In genomic region chr11:119061256-119061655, GRCh38 we compare ENCODE assay signal across 39 cellular contexts.
"Had no signal": no experiment of that assay in that cellular context is flagged by ENCODE, and none has a peak within 500 bp of the region (broad histone marks: within the 10 kb centered on the region; RNA-seq: fewer than 3 reads in every experiment).

No MANE protein-coding gene starts in this region.

- H3K36me3 ChIP-seq: adrenal gland, cardiac muscle cell had no signal

- H3K4me3 Mint-ChIP-seq: activated B cell treated with CpG ODN at 0.5 μM for 24 hours; activated CD4-positive, alpha-beta memory T cell treated with anti-CD3 and anti-CD28 coated beads for 36 hours; activated CD4-positive, alpha-beta T cell treated with anti-CD3 and anti-CD28 coated beads, Interleukin-2, amount 10 ng/mL, durations not matched to agents 24 days and 14 days; activated CD8-positive, alpha-beta T cell treated with anti-CD3 and anti-CD28 coated beads for 36 hours; activated naive CD4-positive, alpha-beta T cell treated with anti-CD3 and anti-CD28 coated beads for 36 hours; activated naive CD8-positive, alpha-beta T cell treated with anti-CD3 and anti-CD28 coated beads for 36 hours; activated T-cell treated with anti-CD3 and anti-CD28 coated beads, Interleukin-2, amount 50 U/mL, for 4 hours; activated T-cell treated with anti-CD3 and anti-CD28 coated beads, Interleukin-2, amount 50 U/mL, for 72 hours; activated T-helper 1 cell treated with anti-CD3 and anti-CD28 coated beads, Interleukin-12 subunit alpha, Interleukin-12 subunit beta, Interleukin-2, Interleukin-4 antibody, amounts not matched to agents 30 ng/mL and 10 ng/mL and 1 ng/mL, durations not matched to agents 14 hours and 24 hours and 36 hours; activated T-helper 17 cell treated with anti-CD3 and anti-CD28 coated beads, Interleukin-2, amount 50 U/mL, for 72 hours; central memory CD8-positive, alpha-beta T cell; T-helper 1 cell treated with Interleukin-12 subunit alpha and Interleukin-12 subunit beta and Interleukin-4 antibody, amounts not matched to agents 30 μg/mL and 1 μg/mL, for 36 hours; T-helper 2 cell treated with Interferon-gamma antibody and Interleukin-4, amounts not matched to agents 5 μg/mL and 100 μg/mL, for 36 hours had no signal

- H3K4me3 ChIP-seq: adrenal gland, cardiac muscle cell had no signal

- H3K9me3 ChIP-seq: adrenal gland had no signal

- FAIRE-seq: astrocyte, bronchial epithelial cell, TTC549 had no signal

- H3K27ac ChIP-seq: adrenal gland, cardiac muscle cell, VCaP had no signal

- H3K27me3 Mint-ChIP-seq: activated B cell treated with CpG ODN at 0.5 μM for 24 hours; activated CD4-positive, alpha-beta memory T cell treated with anti-CD3 and anti-CD28 coated beads for 36 hours; activated CD4-positive, alpha-beta T cell treated with anti-CD3 and anti-CD28 coated beads, Interleukin-2, amount 10 ng/mL, durations not matched to agents 24 days and 14 days; activated CD8-positive, alpha-beta T cell treated with anti-CD3 and anti-CD28 coated beads for 36 hours; activated naive CD8-positive, alpha-beta T cell treated with anti-CD3 and anti-CD28 coated beads for 36 hours; activated T-helper 17 cell treated with anti-CD3 and anti-CD28 coated beads, Interleukin-2, amount 50 U/mL, for 72 hours; central memory CD8-positive, alpha-beta T cell had no signal

- DNase-seq: activated B cell treated with CpG ODN at 0.5 μM for 24 hours; activated CD4-positive, alpha-beta memory T cell treated with anti-CD3 and anti-CD28 coated beads for 36 hours; activated CD4-positive, alpha-beta T cell treated with anti-CD3 and anti-CD28 coated beads for 4 hours; activated CD4-positive, alpha-beta T cell treated with anti-CD3 and anti-CD28 coated beads, Interleukin-2, amount 10 ng/mL, durations not matched to agents 24 days and 14 days; activated CD4-positive, alpha-beta T cell treated with anti-CD3 and anti-CD28 coated beads, Interleukin-2, amount 50 U/mL, for 1 hour; activated CD4-positive, alpha-beta T cell treated with anti-CD3 and anti-CD28 coated beads, Interleukin-2, amount 50 U/mL, for 4 hours; activated CD4-positive, CD25-positive, alpha-beta regulatory T cell treated with anti-CD3 and anti-CD28 coated beads, Interleukin-2, amount 50 U/mL, for 72 hours; activated CD8-positive, alpha-beta memory T cell treated with anti-CD3 and anti-CD28 coated beads, Interleukin-2, amount 50 U/mL, for 4 hours; activated CD8-positive, alpha-beta T cell treated with anti-CD3 and anti-CD28 coated beads for 36 hours; activated effector memory CD4-positive, alpha-beta T cell treated with anti-CD3 and anti-CD28 coated beads, Interleukin-2, amount 50 U/mL, for 16 hours; activated gamma-delta T cell treated with Interleukin-2 at 50 U/mL for 16 hours; activated naive CD4-positive, alpha-beta T cell; activated naive CD4-positive, alpha-beta T cell treated with anti-CD3 and anti-CD28 coated beads for 36 hours; activated naive CD4-positive, alpha-beta T cell treated with anti-CD3 and anti-CD28 coated beads, Interleukin-2, amount 50 U/mL, for 16 hours; activated naive CD8-positive, alpha-beta T cell treated with anti-CD3 and anti-CD28 coated beads for 36 hours; activated T-cell treated with anti-CD3 and anti-CD28 coated beads for 4 hours; activated T-cell treated with anti-CD3 and anti-CD28 coated beads, Interleukin-2, amount 50 U/mL, for 1 hour; activated T-cell treated with anti-CD3 and anti-CD28 coated beads, Interleukin-2, amount 50 U/mL, for 4 hours; activated T-cell treated with anti-CD3 and anti-CD28 coated beads, Interleukin-2, amount 50 U/mL, for 72 hours; adrenal gland; amniotic stem cell; aorta; caudate nucleus; cerebellar nuclear complex; T-helper 1 cell; T-helper 2 cell; T-helper 9 cell had no signal

- H3K27ac Mint-ChIP-seq: activated B cell treated with CpG ODN at 0.5 μM for 24 hours; activated CD4-positive, alpha-beta memory T cell treated with anti-CD3 and anti-CD28 coated beads for 36 hours; activated CD4-positive, alpha-beta T cell treated with anti-CD3 and anti-CD28 coated beads, Interleukin-2, amount 10 ng/mL, durations not matched to agents 24 days and 14 days; activated CD8-positive, alpha-beta T cell treated with anti-CD3 and anti-CD28 coated beads for 36 hours; activated naive CD4-positive, alpha-beta T cell treated with anti-CD3 and anti-CD28 coated beads for 36 hours; activated naive CD4-positive, alpha-beta T cell treated with anti-CD3 and anti-CD28 coated beads, Interleukin-2, amount 50 U/mL, for 72 hours; activated naive CD8-positive, alpha-beta T cell treated with anti-CD3 and anti-CD28 coated beads for 36 hours; activated T-cell treated with anti-CD3 and anti-CD28 coated beads, Interleukin-2, amount 50 U/mL, for 72 hours; activated T-helper 1 cell treated with anti-CD3 and anti-CD28 coated beads, Interleukin-12 subunit alpha, Interleukin-12 subunit beta, Interleukin-2, Interleukin-4 antibody, amounts not matched to agents 30 ng/mL and 10 ng/mL and 1 ng/mL, durations not matched to agents 14 hours and 24 hours and 36 hours; activated T-helper 17 cell treated with anti-CD3 and anti-CD28 coated beads, Interleukin-2, amount 50 U/mL, for 72 hours; T-helper 1 cell treated with Interleukin-12 subunit alpha and Interleukin-12 subunit beta and Interleukin-4 antibody, amounts not matched to agents 30 μg/mL and 1 μg/mL, for 36 hours; T-helper 2 cell treated with Interferon-gamma antibody and Interleukin-4, amounts not matched to agents 5 μg/mL and 100 μg/mL, for 36 hours had no signal

- H3K9me3 Mint-ChIP-seq: activated B cell treated with CpG ODN at 0.5 μM for 24 hours; activated CD4-positive, alpha-beta memory T cell treated with anti-CD3 and anti-CD28 coated beads for 36 hours; activated CD4-positive, alpha-beta T cell treated with anti-CD3 and anti-CD28 coated beads, Interleukin-2, amount 10 ng/mL, durations not matched to agents 24 days and 14 days; activated CD8-positive, alpha-beta T cell treated with anti-CD3 and anti-CD28 coated beads for 36 hours; activated naive CD4-positive, alpha-beta T cell treated with anti-CD3 and anti-CD28 coated beads for 36 hours; activated naive CD4-positive, alpha-beta T cell treated with anti-CD3 and anti-CD28 coated beads, Interleukin-2, amount 50 U/mL, for 72 hours; activated naive CD8-positive, alpha-beta T cell treated with anti-CD3 and anti-CD28 coated beads for 36 hours; activated T-cell treated with anti-CD3 and anti-CD28 coated beads, Interleukin-2, amount 50 U/mL, for 4 hours; activated T-cell treated with anti-CD3 and anti-CD28 coated beads, Interleukin-2, amount 50 U/mL, for 72 hours; activated T-helper 1 cell treated with anti-CD3 and anti-CD28 coated beads, Interleukin-12 subunit alpha, Interleukin-12 subunit beta, Interleukin-2, Interleukin-4 antibody, amounts not matched to agents 30 ng/mL and 10 ng/mL and 1 ng/mL, durations not matched to agents 14 hours and 24 hours and 36 hours; activated T-helper 17 cell treated with anti-CD3 and anti-CD28 coated beads, Interleukin-2, amount 50 U/mL, for 72 hours; brain; central memory CD8-positive, alpha-beta T cell; T-helper 1 cell treated with Interleukin-12 subunit alpha and Interleukin-12 subunit beta and Interleukin-4 antibody, amounts not matched to agents 30 μg/mL and 1 μg/mL, for 36 hours; T-helper 2 cell treated with Interferon-gamma antibody and Interleukin-4, amounts not matched to agents 5 μg/mL and 100 μg/mL, for 36 hours had no signal

- ATAC-seq: activated CD8-positive, alpha-beta T cell treated with anti-CD3 and anti-CD28 coated beads for 36 hours; activated naive CD4-positive, alpha-beta T cell treated with anti-CD3 and anti-CD28 coated beads, Interleukin-2, amount 50 U/mL, for 72 hours; activated T-cell treated with anti-CD3 and anti-CD28 coated beads, Interleukin-2, amount 50 U/mL, for 4 hours; activated T-cell treated with anti-CD3 and anti-CD28 coated beads, Interleukin-2, amount 50 U/mL, for 72 hours; activated T-helper 17 cell treated with anti-CD3 and anti-CD28 coated beads, Interleukin-2, amount 50 U/mL, for 72 hours had no signal

- H3K27me3 ChIP-seq: adrenal gland, cardiac muscle cell had no signal
